Comparison of ENCODE assay signal across 34 cellular contexts in genomic region chr16:55176901-55177300, GRCh38.
"Had no signal": no experiment of that assay in that cellular context is flagged by ENCODE, and none has a peak within 500 bp of the region (broad histone marks: within the 10 kb centered on the region; RNA-seq: fewer than 3 reads in every experiment).

No MANE protein-coding gene starts in this region.

- H3K27me3 Mint-ChIP-seq: activated CD4-positive, alpha-beta T cell treated with anti-CD3 and anti-CD28 coated beads for 36 hours; activated CD4-positive, alpha-beta T cell treated with anti-CD3 and anti-CD28 coated beads, Interleukin-2, amount 10 ng/mL, durations not matched to agents 24 days and 14 days; activated CD8-positive, alpha-beta memory T cell treated with anti-CD3 and anti-CD28 coated beads, Interleukin-2, amount 10 ng/mL, durations not matched to agents 7 days and 5 days; activated naive CD8-positive, alpha-beta T cell treated with anti-CD3 and anti-CD28 coated beads for 36 hours; activated naive CD8-positive, alpha-beta T cell treated with anti-CD3 and anti-CD28 coated beads, Interleukin-2, amount 50 U/mL, for 24 hours had no signal

- H3K4me1 Mint-ChIP-seq: activated CD4-positive, alpha-beta T cell treated with anti-CD3 and anti-CD28 coated beads for 36 hours; activated CD4-positive, alpha-beta T cell treated with anti-CD3 and anti-CD28 coated beads, Interleukin-2, amount 10 ng/mL, durations not matched to agents 24 days and 14 days; activated CD8-positive, alpha-beta memory T cell treated with anti-CD3 and anti-CD28 coated beads, Interleukin-2, amount 10 ng/mL, durations not matched to agents 7 days and 5 days; activated naive CD4-positive, alpha-beta T cell treated with anti-CD3 and anti-CD28 coated beads, Interleukin-2, amount 50 U/mL, for 24 hours; activated naive CD8-positive, alpha-beta T cell treated with anti-CD3 and anti-CD28 coated beads for 36 hours; activated naive CD8-positive, alpha-beta T cell treated with anti-CD3 and anti-CD28 coated beads, Interleukin-2, amount 50 U/mL, for 24 hours; T-helper 17 cell had no signal

- DNase-seq: activated CD4-positive, alpha-beta memory T cell treated with anti-CD3 and anti-CD28 coated beads for 36 hours; activated CD4-positive, alpha-beta T cell treated with anti-CD3 and anti-CD28 coated beads for 36 hours; activated CD4-positive, alpha-beta T cell treated with anti-CD3 and anti-CD28 coated beads, Interleukin-2, amount 10 ng/mL, durations not matched to agents 24 days and 14 days; activated CD4-positive, CD25-positive, alpha-beta regulatory T cell; activated CD4-positive, CD25-positive, alpha-beta regulatory T cell treated with anti-CD3 and anti-CD28 coated beads, Interleukin-2, amount 50 U/mL, for 72 hours; activated CD8-positive, alpha-beta memory T cell treated with anti-CD3 and anti-CD28 coated beads, Interleukin-2, amount 10 ng/mL, durations not matched to agents 7 days and 5 days; activated CD8-positive, alpha-beta memory T cell treated with anti-CD3 and anti-CD28 coated beads, Interleukin-2, amount 50 U/mL, for 4 hours; activated CD8-positive, alpha-beta T cell treated with anti-CD3 and anti-CD28 coated beads, Interleukin-2, amount 10 ng/mL, durations not matched to agents 7 days and 5 days; activated effector memory CD4-positive, alpha-beta T cell treated with anti-CD3 and anti-CD28 coated beads, Interleukin-2, amount 50 U/mL, for 16 hours; activated naive CD4-positive, alpha-beta T cell treated with anti-CD3 and anti-CD28 coated beads for 36 hours; activated naive CD8-positive, alpha-beta T cell treated with anti-CD3 and anti-CD28 coated beads for 36 hours; activated naive CD8-positive, alpha-beta T cell treated with anti-CD3 and anti-CD28 coated beads, Interleukin-2, amount 50 U/mL, for 24 hours; activated T-cell treated with anti-CD3 and anti-CD28 coated beads, Interleukin-2, amount 50 U/mL, for 1 hour; activated T-cell treated with anti-CD3 and anti-CD28 coated beads, Interleukin-2, amount 50 U/mL, for 48 hours; adrenal gland; amygdala; aorta; body of pancreas; caudate nucleus; cortex of kidney; dermis blood vessel endothelial cell; effector CD4-positive, alpha-beta T cell; effector memory CD8-positive, alpha-beta T cell; erythroblast; foreskin melanocyte; T-helper 1 cell; T-helper 17 cell; T1000 had no signal

- H3K4me3 Mint-ChIP-seq: activated CD4-positive, alpha-beta memory T cell treated with anti-CD3 and anti-CD28 coated beads for 36 hours; activated CD4-positive, alpha-beta T cell treated with anti-CD3 and anti-CD28 coated beads for 36 hours; activated CD4-positive, alpha-beta T cell treated with anti-CD3 and anti-CD28 coated beads, Interleukin-2, amount 10 ng/mL, durations not matched to agents 24 days and 14 days; activated CD8-positive, alpha-beta memory T cell treated with anti-CD3 and anti-CD28 coated beads, Interleukin-2, amount 10 ng/mL, durations not matched to agents 7 days and 5 days; activated CD8-positive, alpha-beta T cell treated with anti-CD3 and anti-CD28 coated beads, Interleukin-2, amount 10 ng/mL, durations not matched to agents 7 days and 5 days; activated naive CD4-positive, alpha-beta T cell treated with anti-CD3 and anti-CD28 coated beads for 36 hours; activated naive CD4-positive, alpha-beta T cell treated with anti-CD3 and anti-CD28 coated beads, Interleukin-2, amount 50 U/mL, for 24 hours; activated naive CD8-positive, alpha-beta T cell treated with anti-CD3 and anti-CD28 coated beads for 36 hours; activated naive CD8-positive, alpha-beta T cell treated with anti-CD3 and anti-CD28 coated beads, Interleukin-2, amount 50 U/mL, for 24 hours; activated T-helper 1 cell treated with anti-CD3 and anti-CD28 coated beads, Interleukin-12 subunit alpha, Interleukin-12 subunit beta, Interleukin-2, Interleukin-4 antibody, amounts not matched to agents 30 ng/mL and 10 ng/mL and 1 ng/mL, durations not matched to agents 14 hours and 24 hours and 36 hours; effector memory CD8-positive, alpha-beta T cell; T-helper 17 cell; T-helper 2 cell treated with Interferon-gamma antibody and Interleukin-4, amounts not matched to agents 5 μg/mL and 100 μg/mL, for 36 hours had no signal

- H3K4me3 ChIP-seq: adrenal gland, body of pancreas, esophagus muscularis mucosa, gastroesophageal sphincter had no signal

- H3K36me3 Mint-ChIP-seq: activated CD4-positive, alpha-beta memory T cell treated with anti-CD3 and anti-CD28 coated beads for 36 hours; activated CD8-positive, alpha-beta memory T cell treated with anti-CD3 and anti-CD28 coated beads, Interleukin-2, amount 10 ng/mL, durations not matched to agents 7 days and 5 days; activated naive CD4-positive, alpha-beta T cell treated with anti-CD3 and anti-CD28 coated beads, Interleukin-2, amount 50 U/mL, for 24 hours; activated naive CD8-positive, alpha-beta T cell treated with anti-CD3 and anti-CD28 coated beads for 36 hours had no signal

- H3K27ac ChIP-seq: adrenal gland, body of pancreas, esophagus muscularis mucosa, gastroesophageal sphincter had no signal

- H3K9me3 Mint-ChIP-seq: activated CD4-positive, alpha-beta memory T cell treated with anti-CD3 and anti-CD28 coated beads for 36 hours; activated CD4-positive, alpha-beta T cell treated with anti-CD3 and anti-CD28 coated beads, Interleukin-2, amount 10 ng/mL, durations not matched to agents 24 days and 14 days; activated naive CD4-positive, alpha-beta T cell treated with anti-CD3 and anti-CD28 coated beads, Interleukin-2, amount 50 U/mL, for 24 hours; activated naive CD8-positive, alpha-beta T cell treated with anti-CD3 and anti-CD28 coated beads for 36 hours; activated naive CD8-positive, alpha-beta T cell treated with anti-CD3 and anti-CD28 coated beads, Interleukin-2, amount 50 U/mL, for 24 hours; activated T-helper 1 cell treated with anti-CD3 and anti-CD28 coated beads, Interleukin-12 subunit alpha, Interleukin-12 subunit beta, Interleukin-2, Interleukin-4 antibody, amounts not matched to agents 30 ng/mL and 10 ng/mL and 1 ng/mL, durations not matched to agents 14 hours and 24 hours and 36 hours; activated T-helper 2 cell treated with anti-CD3 and anti-CD28 coated beads, Interferon-gamma antibody, Interleukin-2, Interleukin-4, amounts not matched to agents 10 μg/mL and 5 μg/mL and 100 μg/mL, durations not matched to agents 14 hours and 24 hours and 36 hours; T-helper 2 cell treated with Interferon-gamma antibody and Interleukin-4, amounts not matched to agents 5 μg/mL and 100 μg/mL, for 36 hours had no signal

- H3K27me3 ChIP-seq: adrenal gland, body of pancreas, esophagus muscularis mucosa, gastroesophageal sphincter had no signal

- H3K9me3 ChIP-seq: adrenal gland, body of pancreas, esophagus muscularis mucosa had no signal

- H3K27ac Mint-ChIP-seq: activated CD4-positive, alpha-beta memory T cell treated with anti-CD3 and anti-CD28 coated beads for 36 hours; activated CD4-positive, alpha-beta T cell treated with anti-CD3 and anti-CD28 coated beads for 36 hours; activated CD4-positive, alpha-beta T cell treated with anti-CD3 and anti-CD28 coated beads, Interleukin-2, amount 10 ng/mL, durations not matched to agents 24 days and 14 days; activated CD8-positive, alpha-beta memory T cell treated with anti-CD3 and anti-CD28 coated beads, Interleukin-2, amount 10 ng/mL, durations not matched to agents 7 days and 5 days; activated CD8-positive, alpha-beta T cell treated with anti-CD3 and anti-CD28 coated beads, Interleukin-2, amount 10 ng/mL, durations not matched to agents 7 days and 5 days; activated naive CD4-positive, alpha-beta T cell treated with anti-CD3 and anti-CD28 coated beads for 36 hours; activated naive CD4-positive, alpha-beta T cell treated with anti-CD3 and anti-CD28 coated beads, Interleukin-2, amount 50 U/mL, for 24 hours; activated naive CD8-positive, alpha-beta T cell treated with anti-CD3 and anti-CD28 coated beads for 36 hours; activated naive CD8-positive, alpha-beta T cell treated with anti-CD3 and anti-CD28 coated beads, Interleukin-2, amount 50 U/mL, for 24 hours; activated T-helper 1 cell treated with anti-CD3 and anti-CD28 coated beads, Interleukin-12 subunit alpha, Interleukin-12 subunit beta, Interleukin-2, Interleukin-4 antibody, amounts not matched to agents 30 ng/mL and 10 ng/mL and 1 ng/mL, durations not matched to agents 14 hours and 24 hours and 36 hours; activated T-helper 2 cell treated with anti-CD3 and anti-CD28 coated beads, Interferon-gamma antibody, Interleukin-2, Interleukin-4, amounts not matched to agents 10 μg/mL and 5 μg/mL and 100 μg/mL, durations not matched to agents 14 hours and 24 hours and 36 hours; effector memory CD8-positive, alpha-beta T cell; T-helper 17 cell; T-helper 2 cell treated with Interferon-gamma antibody and Interleukin-4, amounts not matched to agents 5 μg/mL and 100 μg/mL, for 36 hours had no signal

- H3K36me3 ChIP-seq: adrenal gland, esophagus muscularis mucosa, gastroesophageal sphincter had no signal

- H3K4me1 ChIP-seq: adrenal gland, body of pancreas, esophagus muscularis mucosa, gastroesophageal sphincter had no signal
